39 cellular contexts compared by ENCODE assay signal in the genomic region with DNA sequence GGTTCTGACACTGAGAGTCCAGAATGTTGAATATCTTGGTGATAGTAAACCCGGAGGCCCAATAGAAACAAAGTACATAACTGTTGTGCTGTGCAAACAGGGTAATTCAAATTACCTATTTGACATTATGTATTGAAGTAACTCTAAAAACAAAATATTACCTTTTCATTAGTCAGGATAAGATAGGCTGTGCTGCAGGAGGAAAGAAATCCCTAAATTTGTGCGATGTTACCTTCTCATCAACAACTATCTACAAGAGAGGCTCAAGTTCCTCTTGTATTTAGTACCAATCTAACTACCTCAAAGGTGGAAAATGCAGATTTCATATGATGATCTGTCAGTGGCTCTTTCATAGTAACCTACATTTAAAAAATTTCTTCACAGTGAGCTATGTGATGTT.
"Had no signal": no experiment of that assay in that cellular context is flagged by ENCODE, and none has a peak within 500 bp of the region (broad histone marks: within the 10 kb centered on the region; RNA-seq: fewer than 3 reads in every experiment).

No MANE protein-coding gene starts in this region.

- H3K27me3 Mint-ChIP-seq: activated naive CD4-positive, alpha-beta T cell treated with anti-CD3 and anti-CD28 coated beads, Interleukin-2, amount 10 ng/mL, durations not matched to agents 7 days and 5 days; activated naive CD4-positive, alpha-beta T cell treated with anti-CD3 and anti-CD28 coated beads, Interleukin-2, amount 50 U/mL, for 24 hours; activated naive CD8-positive, alpha-beta T cell; activated naive CD8-positive, alpha-beta T cell treated with anti-CD3 and anti-CD28 coated beads for 36 hours; activated naive CD8-positive, alpha-beta T cell treated with anti-CD3 and anti-CD28 coated beads, Interleukin-2, amount 10 ng/mL, durations not matched to agents 7 days and 5 days; activated naive CD8-positive, alpha-beta T cell treated with anti-CD3 and anti-CD28 coated beads, Interleukin-2, amount 50 U/mL, for 24 hours; activated T-cell treated with anti-CD3 and anti-CD28 coated beads, Interleukin-2, amount 50 U/mL, for 24 hours; activated T-helper 17 cell treated with anti-CD3 and anti-CD28 coated beads, Interleukin-2, amount 50 U/mL, for 72 hours; brain; central memory CD8-positive, alpha-beta T cell had no signal

- H3K4me3 Mint-ChIP-seq: activated naive CD4-positive, alpha-beta T cell treated with anti-CD3 and anti-CD28 coated beads for 36 hours; activated naive CD4-positive, alpha-beta T cell treated with anti-CD3 and anti-CD28 coated beads, Interleukin-2, amount 10 ng/mL, durations not matched to agents 7 days and 5 days; activated naive CD4-positive, alpha-beta T cell treated with anti-CD3 and anti-CD28 coated beads, Interleukin-2, amount 50 U/mL, for 24 hours; activated naive CD8-positive, alpha-beta T cell; activated naive CD8-positive, alpha-beta T cell treated with anti-CD3 and anti-CD28 coated beads for 36 hours; activated naive CD8-positive, alpha-beta T cell treated with anti-CD3 and anti-CD28 coated beads, Interleukin-2, amount 10 ng/mL, durations not matched to agents 7 days and 5 days; activated naive CD8-positive, alpha-beta T cell treated with anti-CD3 and anti-CD28 coated beads, Interleukin-2, amount 50 U/mL, for 24 hours; activated T-cell treated with anti-CD3 and anti-CD28 coated beads, Interleukin-2, amount 50 U/mL, for 24 hours; activated T-cell treated with anti-CD3 and anti-CD28 coated beads, Interleukin-2, amount 50 U/mL, for 4 hours; activated T-cell treated with anti-CD3 and anti-CD28 coated beads, Interleukin-2, amount 50 U/mL, for 72 hours; activated T-helper 1 cell treated with anti-CD3 and anti-CD28 coated beads, Interleukin-12 subunit alpha, Interleukin-12 subunit beta, Interleukin-2, Interleukin-4 antibody, amounts not matched to agents 30 ng/mL and 10 ng/mL and 1 ng/mL, durations not matched to agents 14 hours and 24 hours and 36 hours; activated T-helper 17 cell treated with anti-CD3 and anti-CD28 coated beads, Interleukin-2, amount 50 U/mL, for 72 hours; brain; central memory CD8-positive, alpha-beta T cell had no signal

- H3K27ac ChIP-seq: adrenal gland, ascending aorta, body of pancreas, brain microvascular endothelial cell, breast epithelium, cardiac muscle cell had no signal

- H3K4me1 ChIP-seq: adrenal gland, ascending aorta, body of pancreas, breast epithelium had no signal

- H3K27ac Mint-ChIP-seq: activated naive CD4-positive, alpha-beta T cell treated with anti-CD3 and anti-CD28 coated beads for 36 hours; activated naive CD4-positive, alpha-beta T cell treated with anti-CD3 and anti-CD28 coated beads, Interleukin-2, amount 10 ng/mL, durations not matched to agents 7 days and 5 days; activated naive CD4-positive, alpha-beta T cell treated with anti-CD3 and anti-CD28 coated beads, Interleukin-2, amount 50 U/mL, for 24 hours; activated naive CD4-positive, alpha-beta T cell treated with anti-CD3 and anti-CD28 coated beads, Interleukin-2, amount 50 U/mL, for 72 hours; activated naive CD8-positive, alpha-beta T cell; activated naive CD8-positive, alpha-beta T cell treated with anti-CD3 and anti-CD28 coated beads for 36 hours; activated naive CD8-positive, alpha-beta T cell treated with anti-CD3 and anti-CD28 coated beads, Interleukin-2, amount 10 ng/mL, durations not matched to agents 7 days and 5 days; activated naive CD8-positive, alpha-beta T cell treated with anti-CD3 and anti-CD28 coated beads, Interleukin-2, amount 50 U/mL, for 24 hours; activated T-cell treated with anti-CD3 and anti-CD28 coated beads, Interleukin-2, amount 50 U/mL, for 24 hours; activated T-cell treated with anti-CD3 and anti-CD28 coated beads, Interleukin-2, amount 50 U/mL, for 72 hours; activated T-helper 1 cell treated with anti-CD3 and anti-CD28 coated beads, Interleukin-12 subunit alpha, Interleukin-12 subunit beta, Interleukin-2, Interleukin-4 antibody, amounts not matched to agents 30 ng/mL and 10 ng/mL and 1 ng/mL, durations not matched to agents 14 hours and 24 hours and 36 hours; activated T-helper 17 cell treated with anti-CD3 and anti-CD28 coated beads, Interleukin-2, amount 50 U/mL, for 72 hours; activated T-helper 2 cell treated with anti-CD3 and anti-CD28 coated beads, Interferon-gamma antibody, Interleukin-2, Interleukin-4, amounts not matched to agents 10 μg/mL and 5 μg/mL and 100 μg/mL, durations not matched to agents 14 hours and 24 hours and 36 hours; brain had no signal

- H3K4me3 ChIP-seq: adrenal gland, ascending aorta, body of pancreas, breast epithelium, cardiac muscle cell had no signal

- FAIRE-seq: astrocyte, bronchial epithelial cell had no signal

- DNase-seq: activated effector memory CD4-positive, alpha-beta T cell treated with anti-CD3 and anti-CD28 coated beads, Interleukin-2, amount 50 U/mL, for 16 hours; activated effector memory CD4-positive, alpha-beta T cell treated with Interleukin-2 at 50 U/mL for 16 hours; activated gamma-delta T cell; activated gamma-delta T cell treated with Interleukin-2 at 50 U/mL for 16 hours; activated naive CD4-positive, alpha-beta T cell; activated naive CD4-positive, alpha-beta T cell treated with anti-CD3 and anti-CD28 coated beads for 36 hours; activated naive CD4-positive, alpha-beta T cell treated with anti-CD3 and anti-CD28 coated beads, Interleukin-2, amount 10 ng/mL, durations not matched to agents 7 days and 5 days; activated naive CD4-positive, alpha-beta T cell treated with anti-CD3 and anti-CD28 coated beads, Interleukin-2, amount 50 U/mL, for 16 hours; activated naive CD4-positive, alpha-beta T cell treated with Interleukin-2 at 50 U/mL for 16 hours; activated naive CD8-positive, alpha-beta T cell treated with anti-CD3 and anti-CD28 coated beads for 36 hours; activated naive CD8-positive, alpha-beta T cell treated with anti-CD3 and anti-CD28 coated beads, Interleukin-2, amount 10 ng/mL, durations not matched to agents 7 days and 5 days; activated naive CD8-positive, alpha-beta T cell treated with anti-CD3 and anti-CD28 coated beads, Interleukin-2, amount 50 U/mL, for 24 hours; activated T-cell treated with anti-CD3 and anti-CD28 coated beads, Interleukin-2, amount 50 U/mL, for 24 hours; activated T-cell treated with anti-CD3 and anti-CD28 coated beads, Interleukin-2, amount 50 U/mL, for 4 hours; activated T-cell treated with anti-CD3 and anti-CD28 coated beads, Interleukin-2, amount 50 U/mL, for 48 hours; activated T-cell treated with anti-CD3 and anti-CD28 coated beads, Interleukin-2, amount 50 U/mL, for 72 hours; adrenal gland; amniotic stem cell; amygdala; anterior cingulate cortex; aorta; body of pancreas; brain microvascular endothelial cell; caudate nucleus; central memory CD4-positive, alpha-beta T cell; cerebellar nuclear complex had no signal

- H3K9me3 ChIP-seq: adrenal gland, ascending aorta, body of pancreas, breast epithelium had no signal

- H3K4me1 Mint-ChIP-seq: activated naive CD4-positive, alpha-beta T cell treated with anti-CD3 and anti-CD28 coated beads, Interleukin-2, amount 10 ng/mL, durations not matched to agents 7 days and 5 days; activated naive CD4-positive, alpha-beta T cell treated with anti-CD3 and anti-CD28 coated beads, Interleukin-2, amount 50 U/mL, for 24 hours; activated naive CD8-positive, alpha-beta T cell treated with anti-CD3 and anti-CD28 coated beads for 36 hours; activated naive CD8-positive, alpha-beta T cell treated with anti-CD3 and anti-CD28 coated beads, Interleukin-2, amount 10 ng/mL, durations not matched to agents 7 days and 5 days; activated naive CD8-positive, alpha-beta T cell treated with anti-CD3 and anti-CD28 coated beads, Interleukin-2, amount 50 U/mL, for 24 hours; activated T-helper 17 cell treated with anti-CD3 and anti-CD28 coated beads, Interleukin-2, amount 50 U/mL, for 72 hours; brain; central memory CD8-positive, alpha-beta T cell had no signal

- H3K9me3 Mint-ChIP-seq: activated naive CD4-positive, alpha-beta T cell treated with anti-CD3 and anti-CD28 coated beads, Interleukin-2, amount 10 ng/mL, durations not matched to agents 7 days and 5 days; activated naive CD4-positive, alpha-beta T cell treated with anti-CD3 and anti-CD28 coated beads, Interleukin-2, amount 50 U/mL, for 72 hours; activated T-cell treated with anti-CD3 and anti-CD28 coated beads, Interleukin-2, amount 50 U/mL, for 72 hours; activated T-helper 1 cell treated with anti-CD3 and anti-CD28 coated beads, Interleukin-12 subunit alpha, Interleukin-12 subunit beta, Interleukin-2, Interleukin-4 antibody, amounts not matched to agents 30 ng/mL and 10 ng/mL and 1 ng/mL, durations not matched to agents 14 hours and 24 hours and 36 hours; activated T-helper 17 cell treated with anti-CD3 and anti-CD28 coated beads, Interleukin-2, amount 50 U/mL, for 72 hours; activated T-helper 2 cell treated with anti-CD3 and anti-CD28 coated beads, Interferon-gamma antibody, Interleukin-2, Interleukin-4, amounts not matched to agents 10 μg/mL and 5 μg/mL and 100 μg/mL, durations not matched to agents 14 hours and 24 hours and 36 hours; central memory CD8-positive, alpha-beta T cell had no signal

- H3K36me3 Mint-ChIP-seq: activated naive CD4-positive, alpha-beta T cell treated with anti-CD3 and anti-CD28 coated beads, Interleukin-2, amount 10 ng/mL, durations not matched to agents 7 days and 5 days; activated naive CD4-positive, alpha-beta T cell treated with anti-CD3 and anti-CD28 coated beads, Interleukin-2, amount 50 U/mL, for 24 hours; activated naive CD4-positive, alpha-beta T cell treated with anti-CD3 and anti-CD28 coated beads, Interleukin-2, amount 50 U/mL, for 72 hours; activated naive CD8-positive, alpha-beta T cell; activated naive CD8-positive, alpha-beta T cell treated with anti-CD3 and anti-CD28 coated beads for 36 hours; activated naive CD8-positive, alpha-beta T cell treated with anti-CD3 and anti-CD28 coated beads, Interleukin-2, amount 10 ng/mL, durations not matched to agents 7 days and 5 days had no signal

- H3K36me3 ChIP-seq: adrenal gland, ascending aorta, brain microvascular endothelial cell, breast epithelium, cardiac muscle cell had no signal

- H3K27me3 ChIP-seq: adrenal gland, ascending aorta, body of pancreas, brain microvascular endothelial cell, breast epithelium, cardiac muscle cell had no signal

- ATAC-seq: activated naive CD4-positive, alpha-beta T cell treated with anti-CD3 and anti-CD28 coated beads, Interleukin-2, amount 50 U/mL, for 72 hours; activated naive CD8-positive, alpha-beta T cell treated with anti-CD3 and anti-CD28 coated beads, Interleukin-2, amount 50 U/mL, for 24 hours; activated T-cell treated with anti-CD3 and anti-CD28 coated beads, Interleukin-2, amount 50 U/mL, for 4 hours; activated T-cell treated with anti-CD3 and anti-CD28 coated beads, Interleukin-2, amount 50 U/mL, for 72 hours; activated T-helper 17 cell treated with anti-CD3 and anti-CD28 coated beads, Interleukin-2, amount 50 U/mL, for 72 hours; body of pancreas had no signal
